2 cellular contexts compared by ENCODE assay signal in genomic region chr14:99516156-99517045, GRCh38.
TF ChIP-seq lines count a peak whose summit lies in the region.

No MANE protein-coding gene starts in this region.

TF ChIP-seq in SK-N-SH, 30 proteins besides CTCF, POLR2A, EP300 and RAD21:
- TF ChIP-seq, protein P1, sequence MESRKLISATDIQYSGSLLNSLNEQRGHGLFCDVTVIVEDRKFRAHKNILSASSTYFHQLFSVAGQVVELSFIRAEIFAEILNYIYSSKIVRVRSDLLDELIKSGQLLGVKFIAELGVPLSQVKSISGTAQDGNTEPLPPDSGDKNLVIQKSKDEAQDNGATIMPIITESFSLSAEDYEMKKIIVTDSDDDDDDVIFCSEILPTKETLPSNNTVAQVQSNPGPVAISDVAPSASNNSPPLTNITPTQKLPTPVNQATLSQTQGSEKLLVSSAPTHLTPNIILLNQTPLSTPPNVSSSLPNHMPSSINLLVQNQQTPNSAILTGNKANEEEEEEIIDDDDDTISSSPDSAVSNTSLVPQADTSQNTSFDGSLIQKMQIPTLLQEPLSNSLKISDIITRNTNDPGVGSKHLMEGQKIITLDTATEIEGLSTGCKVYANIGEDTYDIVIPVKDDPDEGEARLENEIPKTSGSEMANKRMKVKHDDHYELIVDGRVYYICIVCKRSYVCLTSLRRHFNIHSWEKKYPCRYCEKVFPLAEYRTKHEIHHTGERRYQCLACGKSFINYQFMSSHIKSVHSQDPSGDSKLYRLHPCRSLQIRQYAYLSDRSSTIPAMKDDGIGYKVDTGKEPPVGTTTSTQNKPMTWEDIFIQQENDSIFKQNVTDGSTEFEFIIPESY (IDR thresholded peaks at IDR 0.05; ENCODE audit: borderline replicate concordance, low read depth), result no peak
- TF ChIP-seq ELF1 (IDR thresholded peaks at IDR 0.05) (no peak), SIN3A (IDR thresholded peaks at IDR 0.05; ENCODE audit: borderline replicate concordance, low read depth, low read length) (no peak), POLR2AphosphoS5 (IDR thresholded peaks at IDR 0.05; ENCODE audit: low read depth, low read length) (no peak), FOXM1 (IDR thresholded peaks at IDR 0.05; ENCODE audit: low read depth) (no peak), TCF12 (IDR thresholded peaks at IDR 0.05) (no peak)
- TF ChIP-seq, protein P2, sequence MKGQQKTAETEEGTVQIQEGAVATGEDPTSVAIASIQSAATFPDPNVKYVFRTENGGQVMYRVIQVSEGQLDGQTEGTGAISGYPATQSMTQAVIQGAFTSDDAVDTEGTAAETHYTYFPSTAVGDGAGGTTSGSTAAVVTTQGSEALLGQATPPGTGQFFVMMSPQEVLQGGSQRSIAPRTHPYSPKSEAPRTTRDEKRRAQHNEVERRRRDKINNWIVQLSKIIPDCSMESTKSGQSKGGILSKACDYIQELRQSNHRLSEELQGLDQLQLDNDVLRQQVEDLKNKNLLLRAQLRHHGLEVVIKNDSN (IDR thresholded peaks at IDR 0.05; ENCODE audit: borderline replicate concordance, low read depth), result no peak
- TF ChIP-seq, protein P3, sequence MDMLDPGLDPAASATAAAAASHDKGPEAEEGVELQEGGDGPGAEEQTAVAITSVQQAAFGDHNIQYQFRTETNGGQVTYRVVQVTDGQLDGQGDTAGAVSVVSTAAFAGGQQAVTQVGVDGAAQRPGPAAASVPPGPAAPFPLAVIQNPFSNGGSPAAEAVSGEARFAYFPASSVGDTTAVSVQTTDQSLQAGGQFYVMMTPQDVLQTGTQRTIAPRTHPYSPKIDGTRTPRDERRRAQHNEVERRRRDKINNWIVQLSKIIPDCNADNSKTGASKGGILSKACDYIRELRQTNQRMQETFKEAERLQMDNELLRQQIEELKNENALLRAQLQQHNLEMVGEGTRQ (IDR thresholded peaks at IDR 0.05; ENCODE audit: borderline replicate concordance, low read depth, low read length), result no peak

TF ChIP-seq in SK-N-SH treated with all-trans-retinoic acid at 6 μM for 48 hours, 23 proteins besides CTCF, POLR2A, EP300 and RAD21:
- TF ChIP-seq, protein P4, sequence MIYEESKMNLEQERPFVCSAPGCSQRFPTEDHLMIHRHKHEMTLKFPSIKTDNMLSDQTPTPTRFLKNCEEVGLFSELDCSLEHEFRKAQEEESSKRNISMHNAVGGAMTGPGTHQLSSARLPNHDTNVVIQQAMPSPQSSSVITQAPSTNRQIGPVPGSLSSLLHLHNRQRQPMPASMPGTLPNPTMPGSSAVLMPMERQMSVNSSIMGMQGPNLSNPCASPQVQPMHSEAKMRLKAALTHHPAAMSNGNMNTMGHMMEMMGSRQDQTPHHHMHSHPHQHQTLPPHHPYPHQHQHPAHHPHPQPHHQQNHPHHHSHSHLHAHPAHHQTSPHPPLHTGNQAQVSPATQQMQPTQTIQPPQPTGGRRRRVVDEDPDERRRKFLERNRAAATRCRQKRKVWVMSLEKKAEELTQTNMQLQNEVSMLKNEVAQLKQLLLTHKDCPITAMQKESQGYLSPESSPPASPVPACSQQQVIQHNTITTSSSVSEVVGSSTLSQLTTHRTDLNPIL (CRISPR knock-in tag; IDR thresholded peaks at IDR 0.05; ENCODE audit: low read depth), result no peak
- TF ChIP-seq, protein P5, sequence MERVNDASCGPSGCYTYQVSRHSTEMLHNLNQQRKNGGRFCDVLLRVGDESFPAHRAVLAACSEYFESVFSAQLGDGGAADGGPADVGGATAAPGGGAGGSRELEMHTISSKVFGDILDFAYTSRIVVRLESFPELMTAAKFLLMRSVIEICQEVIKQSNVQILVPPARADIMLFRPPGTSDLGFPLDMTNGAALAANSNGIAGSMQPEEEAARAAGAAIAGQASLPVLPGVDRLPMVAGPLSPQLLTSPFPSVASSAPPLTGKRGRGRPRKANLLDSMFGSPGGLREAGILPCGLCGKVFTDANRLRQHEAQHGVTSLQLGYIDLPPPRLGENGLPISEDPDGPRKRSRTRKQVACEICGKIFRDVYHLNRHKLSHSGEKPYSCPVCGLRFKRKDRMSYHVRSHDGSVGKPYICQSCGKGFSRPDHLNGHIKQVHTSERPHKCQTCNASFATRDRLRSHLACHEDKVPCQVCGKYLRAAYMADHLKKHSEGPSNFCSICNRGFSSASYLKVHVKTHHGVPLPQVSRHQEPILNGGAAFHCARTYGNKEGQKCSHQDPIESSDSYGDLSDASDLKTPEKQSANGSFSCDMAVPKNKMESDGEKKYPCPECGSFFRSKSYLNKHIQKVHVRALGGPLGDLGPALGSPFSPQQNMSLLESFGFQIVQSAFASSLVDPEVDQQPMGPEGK (CRISPR knock-in tag; IDR thresholded peaks at IDR 0.05; ENCODE audit: borderline replicate concordance), result no peak
- TF ChIP-seq TOX (CRISPR knock-in tag; IDR thresholded peaks at IDR 0.05; ENCODE audit: borderline replicate concordance), result no peak
- TF ChIP-seq BACH2 (CRISPR knock-in tag; IDR thresholded peaks at IDR 0.05; ENCODE audit: borderline replicate concordance), result no peak
- TF ChIP-seq ZNF8 (CRISPR knock-in tag; IDR thresholded peaks at IDR 0.05), result no peak
- TF ChIP-seq ZFP3 (CRISPR knock-in tag; IDR thresholded peaks at IDR 0.05), result no peak
- TF ChIP-seq CSDC2 (CRISPR knock-in tag; IDR thresholded peaks at IDR 0.05), result no peak
- TF ChIP-seq ESRRG (CRISPR knock-in tag; IDR thresholded peaks at IDR 0.05), result no peak
- no peak for TF ChIP-seq ZNF70 (CRISPR knock-in tag; IDR thresholded peaks at IDR 0.05)
- TF ChIP-seq, protein P6, sequence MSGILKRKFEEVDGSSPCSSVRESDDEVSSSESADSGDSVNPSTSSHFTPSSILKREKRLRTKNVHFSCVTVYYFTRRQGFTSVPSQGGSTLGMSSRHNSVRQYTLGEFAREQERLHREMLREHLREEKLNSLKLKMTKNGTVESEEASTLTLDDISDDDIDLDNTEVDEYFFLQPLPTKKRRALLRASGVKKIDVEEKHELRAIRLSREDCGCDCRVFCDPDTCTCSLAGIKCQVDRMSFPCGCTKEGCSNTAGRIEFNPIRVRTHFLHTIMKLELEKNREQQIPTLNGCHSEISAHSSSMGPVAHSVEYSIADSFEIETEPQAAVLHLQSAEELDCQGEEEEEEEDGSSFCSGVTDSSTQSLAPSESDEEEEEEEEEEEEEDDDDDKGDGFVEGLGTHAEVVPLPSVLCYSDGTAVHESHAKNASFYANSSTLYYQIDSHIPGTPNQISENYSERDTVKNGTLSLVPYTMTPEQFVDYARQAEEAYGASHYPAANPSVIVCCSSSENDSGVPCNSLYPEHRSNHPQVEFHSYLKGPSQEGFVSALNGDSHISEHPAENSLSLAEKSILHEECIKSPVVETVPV (CRISPR knock-in tag; IDR thresholded peaks at IDR 0.05), result no peak
- no peak for TF ChIP-seq ZNF565 (CRISPR knock-in tag; conservative IDR thresholded peaks at IDR 0.05; ENCODE audit: low read depth)
- TF ChIP-seq TCF4 (CRISPR knock-in tag; IDR thresholded peaks at IDR 0.05; ENCODE audit: borderline replicate concordance), result no peak
- TF ChIP-seq ZC3H10 (CRISPR knock-in tag; IDR thresholded peaks at IDR 0.05), result no peak
- TF ChIP-seq ZFP30 (CRISPR knock-in tag; IDR thresholded peaks at IDR 0.05), result no peak
- TF ChIP-seq RARB (CRISPR knock-in tag; IDR thresholded peaks at IDR 0.05), result no peak
- TF ChIP-seq ARNTL (CRISPR knock-in tag; IDR thresholded peaks at IDR 0.05; ENCODE audit: borderline replicate concordance, low read depth), result no peak
- TF ChIP-seq POU6F1 (CRISPR knock-in tag; IDR thresholded peaks at IDR 0.05; ENCODE audit: borderline replicate concordance, low read depth), result no peak
